In the genomic region with DNA sequence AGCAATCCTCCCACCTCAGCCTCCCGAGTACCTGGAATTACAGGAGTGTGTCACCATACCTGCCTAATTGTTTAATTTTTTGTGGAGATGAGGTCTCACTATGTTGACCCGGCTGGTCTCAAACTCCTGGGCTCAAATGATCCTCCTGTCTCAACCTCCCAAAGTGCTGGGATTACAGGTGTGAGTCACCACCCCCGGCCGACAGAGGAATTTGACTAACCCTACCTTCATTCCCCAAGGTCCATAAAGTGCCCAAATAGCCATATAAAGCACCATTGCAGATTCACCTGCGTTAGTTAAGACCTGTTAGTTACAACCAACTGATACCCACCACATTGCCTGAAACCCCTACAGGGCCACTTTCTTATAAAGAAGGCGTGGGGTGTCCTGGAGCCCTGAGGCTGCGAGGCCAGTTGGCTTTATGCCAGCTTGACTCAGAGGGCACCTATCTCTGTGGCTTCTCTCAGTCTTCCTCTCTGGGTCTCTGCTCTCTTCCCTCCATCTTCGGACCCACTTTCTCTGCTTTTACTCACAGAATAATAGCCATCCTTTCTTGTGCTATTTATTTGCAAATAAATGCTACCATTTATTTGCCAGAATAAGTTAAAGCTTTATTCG, we compare ENCODE assay signal across 32 cellular contexts.
"Had no signal": no experiment of that assay in that cellular context is flagged by ENCODE, and none has a peak within 500 bp of the region (broad histone marks: within the 10 kb centered on the region; RNA-seq: fewer than 3 reads in every experiment).

No MANE protein-coding gene starts in this region.

- H3K4me3 ChIP-seq: adrenal gland, body of pancreas, heart left ventricle, left lung, lower lobe of right lung, pancreas, prostate gland, sigmoid colon, upper lobe of left lung had no signal

- H3K36me3 ChIP-seq: adrenal gland, heart left ventricle, left lung, lower lobe of right lung, pancreas, prostate gland, sigmoid colon, upper lobe of left lung had no signal

- H3K9me3 ChIP-seq: adrenal gland, body of pancreas, heart left ventricle, left lung, lower lobe of right lung, pancreas, prostate gland, sigmoid colon, upper lobe of left lung had no signal

- H3K27ac ChIP-seq: adrenal gland, body of pancreas, foreskin keratinocyte, heart left ventricle, left lung, lower lobe of right lung, pancreas, prostate gland, sigmoid colon, upper lobe of left lung, VCaP had no signal

- H3K27me3 ChIP-seq: body of pancreas, foreskin keratinocyte, pancreas, sigmoid colon, upper lobe of left lung had no signal

- DNase-seq: activated CD4-positive, alpha-beta T cell treated with anti-CD3 and anti-CD28 coated beads for 4 hours; activated CD4-positive, alpha-beta T cell treated with anti-CD3 and anti-CD28 coated beads, Interleukin-2, amount 50 U/mL, for 4 hours; activated effector memory CD4-positive, alpha-beta T cell treated with Interleukin-2 at 50 U/mL for 16 hours; activated naive CD4-positive, alpha-beta T cell treated with anti-CD3 and anti-CD28 coated beads for 36 hours; activated naive CD8-positive, alpha-beta T cell treated with anti-CD3 and anti-CD28 coated beads for 36 hours; activated T-cell treated with anti-CD3 and anti-CD28 coated beads for 4 hours; activated T-cell treated with anti-CD3 and anti-CD28 coated beads, Interleukin-2, amount 50 U/mL, for 72 hours; adrenal gland; aorta; body of pancreas; cortex of kidney; effector memory CD8-positive, alpha-beta T cell; heart left ventricle; kidney glomerular epithelial cell; left lung; lower lobe of right lung; mesenchymal stem cell; naive thymus-derived CD8-positive, alpha-beta T cell; nucleus accumbens; pancreas; sigmoid colon; small intestine; stimulated activated CD4-positive, alpha-beta T cell treated with anti-CD3 and anti-CD28 coated beads, Interleukin-4, amount 100 ng/mL, for 24 hours; stimulated activated naive CD8-positive, alpha-beta T cell treated with anti-CD3 and anti-CD28 coated beads, Interleukin-15, amount 100 ng/mL, for 72 hours; substantia nigra; T-helper 9 cell; upper lobe of left lung had no signal

- ATAC-seq: activated T-cell treated with anti-CD3 and anti-CD28 coated beads, Interleukin-2, amount 50 U/mL, for 72 hours; body of pancreas; effector memory CD8-positive, alpha-beta T cell; esophagus mucosa; foreskin keratinocyte; heart left ventricle; left lung; lower lobe of right lung; naive thymus-derived CD8-positive, alpha-beta T cell; pancreas; stimulated activated memory B cell treated with anti-CD40 and anti-IgM and Interleukin-4, amounts not matched to agents 10 μg/mL and 1 μg/mL and 100 μg/mL, for 72 hours; stimulated activated naive CD8-positive, alpha-beta T cell treated with anti-CD3 and anti-CD28 coated beads, Interleukin-15, amount 100 ng/mL, for 72 hours had no signal

- H3K4me1 ChIP-seq: adrenal gland, body of pancreas, foreskin keratinocyte, heart left ventricle, left lung, lower lobe of right lung, pancreas, prostate gland, sigmoid colon, upper lobe of left lung had no signal
